Comparison of ENCODE assay signal across 31 cellular contexts in the genomic region with DNA sequence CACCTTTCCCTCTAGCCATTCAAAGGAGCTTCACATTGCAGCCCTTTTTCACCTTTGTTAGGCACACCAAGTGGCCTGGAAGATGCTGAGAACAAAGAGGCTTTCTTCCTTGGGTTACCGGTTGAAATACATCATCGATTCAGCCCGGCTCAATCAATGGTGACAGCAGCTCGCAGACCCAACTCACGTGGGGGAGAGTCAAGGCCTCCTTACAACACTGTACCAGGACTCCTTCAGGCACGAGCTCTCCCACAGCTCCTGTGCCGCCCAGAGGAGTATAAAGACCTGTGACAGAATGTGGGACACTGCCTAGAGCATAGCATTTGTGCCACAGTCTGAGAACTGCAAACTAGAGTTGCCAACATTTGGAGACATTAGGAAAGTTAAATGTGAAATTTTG. TPM values are rescaled to one million over a fixed set of nuclear protein-coding genes. Genes with fewer than 3 reads are reported as not detected.
DNase-seq lines count a peak whose midpoint lies in the region; ATAC-seq, FAIRE-seq and TF ChIP-seq lines count a peak whose summit lies in the region.
"Had no signal": no experiment of that assay in that cellular context is flagged by ENCODE, and none has a peak within 500 bp of the region (broad histone marks: within the 10 kb centered on the region; RNA-seq: fewer than 3 reads in every experiment).

No MANE protein-coding gene starts in this region.

- no peak overlapping the region for H3K4me3 ChIP-seq in neural progenitor cell
- H3K4me3 ChIP-seq: SK-N-MC had no signal

- H3K4me2 ChIP-seq in neural progenitor cell: peak overlapping the region; percentile 40

- ATAC-seq in activated naive CD8-positive, alpha-beta T cell treated with anti-CD3 and anti-CD28 coated beads, Interleukin-2, amount 50 U/mL, for 24 hours: no peak
- ATAC-seq in sciatic nerve: no peak
- no peak for ATAC-seq in GM21360 (IDR thresholded peaks at IDR 0.05; ENCODE audit: unreplicated experiment)
- ATAC-seq: HepG2, Panc1 had no signal

- H3K79me2 ChIP-seq in neural progenitor cell (ENCODE audit: low read depth): no peaks in the 10 kb centered on the region

- no peaks in the 10 kb centered on the region for H3K36me3 Mint-ChIP-seq in activated naive CD8-positive, alpha-beta T cell treated with anti-CD3 and anti-CD28 coated beads for 36 hours
- no peaks in the 10 kb centered on the region for H3K36me3 Mint-ChIP-seq in activated naive CD8-positive, alpha-beta T cell treated with anti-CD3 and anti-CD28 coated beads, Interleukin-2, amount 50 U/mL, for 24 hours (ENCODE audit: low read depth)
- H3K36me3 Mint-ChIP-seq in neural progenitor cell: no peaks in the 10 kb centered on the region
- H3K36me3 Mint-ChIP-seq: CD14-positive monocyte had no signal

- no peaks in the 10 kb centered on the region for H3K9me3 ChIP-seq in neural progenitor cell (ENCODE audit: low read depth)
- H3K9me3 ChIP-seq: BE2C had no signal

- no peak overlapping the region for H3K27ac ChIP-seq in neural progenitor cell
- H3K27ac ChIP-seq: RWPE1 had no signal

- peaks cover 11% of the 10 kb centered on the region for H3F3A ChIP-seq in neural progenitor cell (ENCODE audit: low read depth)

- TF ChIP-seq CTCF in neural progenitor cell (IDR thresholded peaks at IDR 0.05): no peak

- H2AFZ ChIP-seq in neural progenitor cell (replicated peaks): no peak overlapping the region

- no peak for DNase-seq in activated naive CD8-positive, alpha-beta T cell treated with anti-CD3 and anti-CD28 coated beads for 36 hours
- DNase-seq in activated naive CD8-positive, alpha-beta T cell treated with anti-CD3 and anti-CD28 coated beads, Interleukin-2, amount 50 U/mL, for 24 hours: no peak
- peak; percentile 16 for DNase-seq in left kidney (ENCODE audit: low read depth, low spot score)
- peak; percentile 49 for DNase-seq in neural progenitor cell (ENCODE audit: low spot score)
- DNase-seq in sciatic nerve (ENCODE audit: low spot score): no peak
- no peak for DNase-seq in frontal cortex (ENCODE audit: low spot score in 2 of 2)
- DNase-seq in SIG-M5 (lab: John Stamatoyannopoulos, UW): no peak
- DNase-seq: 8988T; ACHN; BE2C; CD8-positive, alpha-beta memory T cell; DMS79 treated with DMSO at 0.1 percent for 48 hours; GF-D8; H9; Kasumi-1; MV-4-11; NCI-H1105; NCI-H1436 treated with DMSO at 0.1 percent for 48 hours; NCI-H2029; NCI-H446 treated with DMSO at 0.1 percent for 48 hours; NCI-H526 treated with DMSO at 0.1 percent for 48 hours; SHP77 had no signal

- H3K9me3 Mint-ChIP-seq in activated naive CD8-positive, alpha-beta T cell treated with anti-CD3 and anti-CD28 coated beads for 36 hours: no peaks in the 10 kb centered on the region
- no peaks in the 10 kb centered on the region for H3K9me3 Mint-ChIP-seq in activated naive CD8-positive, alpha-beta T cell treated with anti-CD3 and anti-CD28 coated beads, Interleukin-2, amount 50 U/mL, for 24 hours
- H3K9me3 Mint-ChIP-seq in neural progenitor cell: no peaks in the 10 kb centered on the region
- H3K9me3 Mint-ChIP-seq: CD14-positive monocyte; CD8-positive, alpha-beta memory T cell; H9 had no signal

- no peaks in the 10 kb centered on the region for H3K36me3 ChIP-seq in neural progenitor cell
- H3K36me3 ChIP-seq: BE2C had no signal

- no peak for FAIRE-seq in frontal cortex (lab: Jason Lieb, UNC)
- FAIRE-seq: GM12891, HepG2 had no signal

- no peaks in the 10 kb centered on the region for H4K20me1 ChIP-seq in neural progenitor cell (ENCODE audit: low read depth)

- H3K4me3 Mint-ChIP-seq in activated naive CD8-positive, alpha-beta T cell treated with anti-CD3 and anti-CD28 coated beads for 36 hours: no peak overlapping the region
- H3K4me3 Mint-ChIP-seq in activated naive CD8-positive, alpha-beta T cell treated with anti-CD3 and anti-CD28 coated beads, Interleukin-2, amount 50 U/mL, for 24 hours: no peak overlapping the region
- no peak overlapping the region for H3K4me3 Mint-ChIP-seq in neural progenitor cell
- H3K4me3 Mint-ChIP-seq: CD14-positive monocyte; CD8-positive, alpha-beta memory T cell; H9 had no signal

- H3K27me3 ChIP-seq in neural progenitor cell: peaks cover 32% of the 10 kb centered on the region

- H3K4me1 ChIP-seq in neural progenitor cell: peaks cover 17% of the 10 kb centered on the region
- H3K4me1 ChIP-seq: BE2C had no signal

- peaks cover 38% of the 10 kb centered on the region for H3K4me1 Mint-ChIP-seq in activated naive CD8-positive, alpha-beta T cell treated with anti-CD3 and anti-CD28 coated beads for 36 hours
- H3K4me1 Mint-ChIP-seq in activated naive CD8-positive, alpha-beta T cell treated with anti-CD3 and anti-CD28 coated beads, Interleukin-2, amount 50 U/mL, for 24 hours: peaks cover 27% of the 10 kb centered on the region
- H3K4me1 Mint-ChIP-seq in neural progenitor cell: peaks cover 18% of the 10 kb centered on the region

- peak overlapping the region; percentile 6 for H3K27ac Mint-ChIP-seq in activated naive CD8-positive, alpha-beta T cell treated with anti-CD3 and anti-CD28 coated beads for 36 hours
- no peak overlapping the region for H3K27ac Mint-ChIP-seq in activated naive CD8-positive, alpha-beta T cell treated with anti-CD3 and anti-CD28 coated beads, Interleukin-2, amount 50 U/mL, for 24 hours
- no peak overlapping the region for H3K27ac Mint-ChIP-seq in neural progenitor cell
- H3K27ac Mint-ChIP-seq: H9 had no signal

- no peak overlapping the region for H3K9ac ChIP-seq in neural progenitor cell

- no peaks in the 10 kb centered on the region for H3K27me3 Mint-ChIP-seq in activated naive CD8-positive, alpha-beta T cell treated with anti-CD3 and anti-CD28 coated beads for 36 hours
- H3K27me3 Mint-ChIP-seq in activated naive CD8-positive, alpha-beta T cell treated with anti-CD3 and anti-CD28 coated beads, Interleukin-2, amount 50 U/mL, for 24 hours: no peaks in the 10 kb centered on the region
- H3K27me3 Mint-ChIP-seq in neural progenitor cell (ENCODE audit: insufficient read depth, low read depth): no peaks in the 10 kb centered on the region
- H3K27me3 Mint-ChIP-seq: CD8-positive, alpha-beta memory T cell had no signal

- intact Hi-C loops in sciatic nerve (cut with DNase I): no loop called here

RNA-seq across cellular contexts. Expression of gene LRRC63, which starts 3.9 kb away (rescaled TPM):
- under 1 TPM; 0.14 to 0.56 TPM for total RNA-seq in activated naive CD8-positive, alpha-beta T cell treated with anti-CD3 and anti-CD28 coated beads for 36 hours
- total RNA-seq in neural progenitor cell (ENCODE audit: low replicate concordance) (not detected in 2 replicates), sciatic nerve (0.49 TPM), frontal cortex (2.0 TPM)
- total RNA-seq: H9, HepG2, M059J, OCI-LY7 had no signal

RNA-seq across cellular contexts. Expression of gene LCP1, which starts 25.9 kb away (rescaled TPM):
- total RNA-seq in activated naive CD8-positive, alpha-beta T cell treated with anti-CD3 and anti-CD28 coated beads for 36 hours: 100 to 1,000 TPM; 886 to 901 TPM
- total RNA-seq in neural progenitor cell (ENCODE audit: low replicate concordance): 0.34 and 2.2 TPM in 2 replicates
- 52.7 TPM for total RNA-seq in sciatic nerve
- 6.1 TPM for total RNA-seq in frontal cortex

Comparison
In these comparisons a context has a peak if more than half of its experiments do, and no peak if none do; other contexts are left out.
1. DNase-seq: peak in left kidney (single experiment) and neural progenitor cell (single experiment); none in activated naive CD8-positive, alpha-beta T cell treated with anti-CD3 and anti-CD28 coated beads for 36 hours (single experiment), activated naive CD8-positive, alpha-beta T cell treated with anti-CD3 and anti-CD28 coated beads, Interleukin-2, amount 50 U/mL, for 24 hours (single experiment), sciatic nerve (single experiment), frontal cortex (0 of 2) and SIG-M5 (single experiment).
2. RNA of gene LCP1, which starts 25.9 kb away (total RNA-seq): 886 to 901 TPM in activated naive CD8-positive, alpha-beta T cell treated with anti-CD3 and anti-CD28 coated beads for 36 hours; 52.7 TPM in sciatic nerve (single experiment), 6.1 TPM in frontal cortex (single experiment) and 0.34 to 2.2 TPM in neural progenitor cell; every median in the first group is over 10 times any median in the second.